ENCODE assay signal across 8 cellular contexts in the genomic region with DNA sequence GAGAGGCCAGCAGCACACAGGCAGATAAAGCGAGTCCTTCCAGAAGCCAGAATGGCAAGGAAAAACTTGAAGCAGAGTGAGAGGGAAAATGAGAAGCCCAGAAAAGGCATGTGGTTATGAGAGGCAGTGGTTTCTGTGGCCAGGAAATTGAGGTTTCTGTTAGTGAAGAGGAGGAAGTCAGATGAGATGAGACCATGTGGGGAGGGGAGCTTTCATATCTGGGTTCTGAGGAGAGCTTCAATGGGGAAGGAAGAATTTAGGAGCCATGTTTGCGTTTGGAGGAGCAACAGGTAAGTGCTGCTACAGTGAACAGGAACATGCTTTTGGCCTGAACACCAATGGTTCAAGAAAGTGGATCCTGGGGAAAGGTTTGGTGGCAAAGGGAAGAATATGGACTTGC. TPM values are rescaled to one million over a fixed set of nuclear protein-coding genes. Genes with fewer than 3 reads are reported as not detected.
DNase-seq lines count a peak whose midpoint lies in the region; ATAC-seq and TF ChIP-seq lines count a peak whose summit lies in the region.

No MANE protein-coding gene starts in this region.

- no peak overlapping the region for H2AFZ ChIP-seq in KMS-11 (ENCODE audit: low read depth)

- peaks cover 9% of the 10 kb centered on the region; the same call in 1 of the 2 replicates for H3K27me3 ChIP-seq in KMS-11 (ENCODE audit: insufficient read depth, low read depth)

- H3K27me3 Mint-ChIP-seq in activated naive CD8-positive, alpha-beta T cell treated with anti-CD3 and anti-CD28 coated beads for 36 hours: peaks cover 58% of the 10 kb centered on the region

- POLR2A ChIA-PET in RWPE1 (lab: Yijun Ruan, JAX; ENCODE audit: low non-redundant PET): no interaction called here

- H3K9ac ChIP-seq in KMS-11: no peak overlapping the region

- CTCF ChIA-PET in RWPE1 (lab: Yijun Ruan, JAX): no interaction called here

- H3K4me1 ChIP-seq in KMS-11 (ENCODE audit: low read depth, poor library complexity, severe bottlenecking): peaks cover 16% of the 10 kb centered on the region

- DNase-seq in stimulated activated CD4-positive, alpha-beta T cell treated with anti-CD3 and anti-CD28 coated beads, Interleukin-4, amount 100 ng/mL, for 24 hours: peak; percentile 10
- no peak for DNase-seq in stimulated activated CD4-positive, alpha-beta T cell treated with anti-CD3 and anti-CD28 coated beads, Interleukin-1b, Interleukin-23, amount 100 ng/mL, for 48 hours
- DNase-seq in activated naive CD8-positive, alpha-beta T cell treated with anti-CD3 and anti-CD28 coated beads for 36 hours: peak; percentile 17
- DNase-seq in RWPE1 (ENCODE audit: low spot score) (no peak), NCI-H2029 treated with DMSO at 0.1 percent for 48 hours (lab: John Stamatoyannopoulos, UW) (no peak), NCI-H82 treated with DMSO at 0.1 percent for 48 hours (lab: John Stamatoyannopoulos, UW; ENCODE audit: unreplicated experiment) (no peak)

- H3K27ac Mint-ChIP-seq in activated naive CD8-positive, alpha-beta T cell treated with anti-CD3 and anti-CD28 coated beads for 36 hours: no peak overlapping the region

- no peaks in the 10 kb centered on the region for H4K20me1 ChIP-seq in KMS-11 (ENCODE audit: insufficient read depth)

- no peak for TF ChIP-seq CTCF in KMS-11 (conservative IDR thresholded peaks at IDR 0.05; ENCODE audit: low read depth, low read length)
- TF ChIP-seq CTCF in RWPE1 (conservative IDR thresholded peaks at IDR 0.05; ENCODE audit: low read depth): no peak

- peaks cover 22% of the 10 kb centered on the region for H3K4me1 Mint-ChIP-seq in activated naive CD8-positive, alpha-beta T cell treated with anti-CD3 and anti-CD28 coated beads for 36 hours

- H3K4me3 Mint-ChIP-seq in activated naive CD8-positive, alpha-beta T cell treated with anti-CD3 and anti-CD28 coated beads for 36 hours: no peak overlapping the region

- no peak for ATAC-seq in HG02938 (IDR thresholded peaks at IDR 0.05; ENCODE audit: unreplicated experiment)

- H3K9me3 Mint-ChIP-seq in activated naive CD8-positive, alpha-beta T cell treated with anti-CD3 and anti-CD28 coated beads for 36 hours: peaks cover 2% of the 10 kb centered on the region

- no peaks in the 10 kb centered on the region for H3K36me3 Mint-ChIP-seq in activated naive CD8-positive, alpha-beta T cell treated with anti-CD3 and anti-CD28 coated beads for 36 hours

- H3K36me3 ChIP-seq in KMS-11 (ENCODE audit: insufficient read depth): no peaks in the 10 kb centered on the region

- no peaks in the 10 kb centered on the region for H3K79me2 ChIP-seq in KMS-11 (ENCODE audit: insufficient read depth, low read depth)

- no peak overlapping the region for H3K27ac ChIP-seq in KMS-11
- no peak overlapping the region for H3K27ac ChIP-seq in RWPE1

- peak overlapping the region; percentile 22; the same call in 1 of the 2 replicates for H3K4me2 ChIP-seq in KMS-11

- H3K4me3 ChIP-seq in KMS-11 (IDR thresholded peaks at IDR 0.05; ENCODE audit: insufficient read depth, low read depth, low read length): no peak overlapping the region

RNA-seq across cellular contexts. Expression of a gene that starts 6.1 kb away (rescaled TPM):
- under 1 TPM; 0.40 to 0.60 TPM for total RNA-seq in activated naive CD8-positive, alpha-beta T cell treated with anti-CD3 and anti-CD28 coated beads for 36 hours

RNA-seq across cellular contexts. Expression of a gene that starts 41.6 kb away (rescaled TPM):
- under 1 TPM; 0.24 to 0.29 TPM for total RNA-seq in activated naive CD8-positive, alpha-beta T cell treated with anti-CD3 and anti-CD28 coated beads for 36 hours

Comparison
In these comparisons a context has a peak if more than half of its experiments do, and no peak if none do; other contexts are left out.
1. DNase-seq: peak in stimulated activated CD4-positive, alpha-beta T cell treated with anti-CD3 and anti-CD28 coated beads, Interleukin-4, amount 100 ng/mL, for 24 hours (single experiment) and activated naive CD8-positive, alpha-beta T cell treated with anti-CD3 and anti-CD28 coated beads for 36 hours (single experiment); none in stimulated activated CD4-positive, alpha-beta T cell treated with anti-CD3 and anti-CD28 coated beads, Interleukin-1b, Interleukin-23, amount 100 ng/mL, for 48 hours (single experiment), RWPE1 (single experiment), NCI-H2029 treated with DMSO at 0.1 percent for 48 hours (single experiment) and NCI-H82 treated with DMSO at 0.1 percent for 48 hours (single experiment).